21 cellular contexts compared by ENCODE assay signal in the genomic region with DNA sequence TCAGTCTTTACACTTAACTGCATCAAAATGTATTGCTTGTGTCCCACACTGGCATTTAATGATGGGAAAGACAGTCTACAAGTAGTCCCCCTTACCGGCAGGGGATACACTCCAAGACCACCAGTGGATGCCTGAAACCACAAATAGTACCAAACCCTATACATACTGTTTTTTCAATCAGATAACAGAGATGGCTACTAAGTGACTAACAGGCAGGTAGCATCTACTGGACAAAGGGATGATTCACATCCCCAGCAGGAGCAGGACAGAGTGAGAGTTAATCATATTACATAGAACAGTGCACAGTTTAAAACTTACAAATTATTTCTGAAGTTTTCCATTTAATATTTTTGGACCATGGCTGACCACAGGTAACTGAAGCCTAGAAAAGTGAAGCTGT. TPM values are rescaled to one million over a fixed set of nuclear protein-coding genes. Genes with fewer than 3 reads are reported as not detected.
A peak's percentile ranks its signal among the peaks of the same experiment; 100 is the strongest.
DNase-seq lines count a peak whose midpoint lies in the region; ATAC-seq, FAIRE-seq and TF ChIP-seq lines count a peak whose summit lies in the region.
"Had no signal": no experiment of that assay in that cellular context is flagged by ENCODE, and none has a peak within 500 bp of the region (broad histone marks: within the 10 kb centered on the region; RNA-seq: fewer than 3 reads in every experiment).

No MANE protein-coding gene starts in this region.

- H3K79me2 ChIP-seq in HepG2 (ENCODE audit: insufficient read depth, low read length): peaks cover 13% of the 10 kb centered on the region
- H3K79me2 ChIP-seq in endothelial cell of umbilical vein (ENCODE audit: control insufficient read depth, insufficient read depth, low read length): peaks cover 54% of the 10 kb centered on the region

- no peak for TF ChIP-seq CTCF in HepG2 (CRISPR knock-in tag; IDR thresholded peaks at IDR 0.05)
- no peak for TF ChIP-seq CTCF in right lobe of liver (IDR thresholded peaks at IDR 0.05)
- TF ChIP-seq CTCF in endothelial cell of umbilical vein (IDR thresholded peaks at IDR 0.05; ENCODE audit: extremely low read depth in 1 of 2, insufficient read depth in 1 of 2, low read depth in 1 of 2, low read length in 2 of 2): no peak
- no peak for TF ChIP-seq CTCF in Peyer's patch (IDR thresholded peaks at IDR 0.05)

- H3K4me1 ChIP-seq in HepG2 (ENCODE audit: insufficient read depth, low read length) (peaks cover 27% of the 10 kb centered on the region), right lobe of liver (no peaks in the 10 kb centered on the region), endothelial cell of umbilical vein (ENCODE audit: control insufficient read depth, extremely low read depth, insufficient read depth, low read length) (no peaks in the 10 kb centered on the region), Peyer's patch (peaks cover 0 to 9% (median 6%) of the 10 kb centered on the region in 4 donors)

- CTCF ChIA-PET in HepG2 (lab: Yijun Ruan, JAX; ENCODE audit: low intra/inter-chr PET ratio, low total read pairs) (no interaction called here), endothelial cell of umbilical vein (lab: Charles Lee) (interaction anchor here (2.1 kb wide), 1 partner anchor 10 kb away, joined by 6 read pairs; no protein-coding TSS in a partner anchor)

- no peak for ATAC-seq in HepG2
- ATAC-seq in right lobe of liver: no peak
- peak; percentile 34 for ATAC-seq in SK-N-SH treated with all-trans-retinoic acid at 6 μM for 48 hours
- ATAC-seq in GM18909 (IDR thresholded peaks at IDR 0.05; ENCODE audit: poor library complexity, unreplicated experiment): no peak

- H3K27me3 ChIP-seq in HepG2 (ENCODE audit: control insufficient read depth in 1 of 2, insufficient read depth in 2 of 2, low read length in 2 of 2) (no peaks in the 10 kb centered on the region), right lobe of liver (no peaks in the 10 kb centered on the region), endothelial cell of umbilical vein (ENCODE audit: control insufficient read depth in 2 of 2, insufficient read depth in 2 of 2, low read length in 2 of 2) (no peaks in the 10 kb centered on the region), Peyer's patch (no peaks in the 10 kb centered on the region)
- H3K27me3 ChIP-seq: BLaER1 treated with 17β-estradiol and CSF1 and Interleukin-3, amounts not matched to agents 10 nM and 100 nM; esophagus squamous epithelium had no signal

- WGBS in HepG2 (ENCODE audit: low lambda C conversion rate): 100% methylated on average over 1 of the region's 1 CpG
- 100% methylated on average over 1 of the region's 1 CpG for WGBS in right lobe of liver (ENCODE audit: insufficient coverage, low coverage, low lambda C conversion rate, missing lambda C conversion rate)

- dilution Hi-C loops in endothelial cell of umbilical vein (cut with MboI; ENCODE audit: extremely low pct_ligation_motif_present, low sequenced_read_pairs): no loop called here

- no peak for FAIRE-seq in HepG2 (lab: Jason Lieb, UNC)
- no peak for FAIRE-seq in endothelial cell of umbilical vein (lab: Jason Lieb, UNC)
- FAIRE-seq: kidney had no signal

- in situ Hi-C loops in HepG2 (cut with HindIII; ENCODE audit: extremely low pct_ligation_motif_present, low pct_unique_long_range_greater_than_20kb): no loop called here

- H3K27ac ChIP-seq in HepG2 (ENCODE audit: extremely low read length, insufficient read depth, low read length) (no peak overlapping the region), right lobe of liver (no peak overlapping the region), endothelial cell of umbilical vein (ENCODE audit: insufficient read depth, low read depth, low read length) (no peak overlapping the region), Peyer's patch (no peak overlapping the region)
- H3K27ac ChIP-seq: BLaER1 treated with 17β-estradiol and CSF1 and Interleukin-3, amounts not matched to agents 10 nM and 100 nM; esophagus squamous epithelium had no signal

- BruUV-seq in HepG2 (replicated peaks; lab: Mats Ljungman, UMichigan) (no TSS peak), endothelial cell of umbilical vein (replicated peaks; lab: Mats Ljungman, UMichigan) (no TSS peak)

- TF ChIP-seq RAD21 in HepG2 (CRISPR knock-in tag; IDR thresholded peaks at IDR 0.05): no peak

- H4K20me1 ChIP-seq in HepG2 (ENCODE audit: insufficient read depth, low read length) (no peaks in the 10 kb centered on the region), endothelial cell of umbilical vein (replicated peaks; ENCODE audit: control insufficient read depth, extremely low read depth, insufficient read depth, low read length) (no peaks in the 10 kb centered on the region)

- no peak overlapping the region for H3K4me2 ChIP-seq in HepG2 (ENCODE audit: low read depth, low read length)
- no peak overlapping the region for H3K4me2 ChIP-seq in endothelial cell of umbilical vein (ENCODE audit: insufficient read depth, low read length)
- H3K4me2 ChIP-seq: BLaER1 treated with 17β-estradiol and CSF1 and Interleukin-3, amounts not matched to agents 10 nM and 100 nM had no signal

- intact Hi-C loops in HepG2 (cut with micrococcal nuclease; ENCODE audit: unreplicated experiment): no loop called here
- intact Hi-C loops in right lobe of liver (cut with DNase I): no loop called here
- intact Hi-C loops in endothelial cell of umbilical vein (cut with micrococcal nuclease): no loop called here

- DNase-seq in HepG2 (ENCODE audit: low spot score): peak; percentile 2
- no peak for DNase-seq in right lobe of liver
- no peak for DNase-seq in endothelial cell of umbilical vein (ENCODE audit: low read depth, low spot score)
- no peak for DNase-seq in stimulated activated CD4-positive, alpha-beta T cell treated with anti-CD3 and anti-CD28 coated beads, Interleukin-12 subunit alpha, Interleukin-12 subunit beta, amount 100 ng/mL, for 4 hours
- no peak for DNase-seq in Peyer's patch
- no peak for DNase-seq in NCI-H1092 (lab: John Stamatoyannopoulos, UW)
- DNase-seq: activated CD4-positive, alpha-beta memory T cell treated with anti-CD3 and anti-CD28 coated beads, Interleukin-2, amount 10 ng/mL, durations not matched to agents 7 days and 5 days; activated CD4-positive, CD25-positive, alpha-beta regulatory T cell; activated T-cell treated with anti-CD3 and anti-CD28 coated beads, Interleukin-2, amount 50 U/mL, for 1 hour; esophagus squamous epithelium; H7; kidney; NCI-H1417 treated with DMSO at 0.1 percent for 48 hours; NCI-H2171; NCI-H524 treated with DMSO at 0.1 percent for 48 hours; nucleus accumbens; retina; stimulated activated CD4-positive, alpha-beta T cell treated with anti-CD3 and anti-CD28 coated beads, Interleukin-4, amount 100 ng/mL, for 4 hours had no signal

- H2AFZ ChIP-seq in HepG2 (ENCODE audit: low read length): no peak overlapping the region
- no peak overlapping the region for H2AFZ ChIP-seq in endothelial cell of umbilical vein (ENCODE audit: low read depth, low read length)

- H3K4me3 ChIP-seq in HepG2 (replicated peaks in 1 of 3; ENCODE audit: insufficient read depth in 1 of 3, low read depth in 2 of 3, low read length in 3 of 3): no peak overlapping the region
- H3K4me3 ChIP-seq in right lobe of liver: no peak overlapping the region
- H3K4me3 ChIP-seq in endothelial cell of umbilical vein (replicated peaks in 1 of 3; ENCODE audit: insufficient read depth in 1 of 3, low read depth in 1 of 3, low read length in 3 of 3): no peak overlapping the region
- no peak overlapping the region for H3K4me3 ChIP-seq in Peyer's patch
- H3K4me3 ChIP-seq: esophagus squamous epithelium had no signal

- TF ChIP-seq EP300 in HepG2 (IDR thresholded peaks at IDR 0.05; ENCODE audit: low read depth in 2 of 2, low read length in 2 of 2) (no peak), HepG2 (CRISPR knock-in tag; IDR thresholded peaks at IDR 0.05; ENCODE audit: borderline replicate concordance) (no peak)

- POLR2A ChIA-PET in HepG2 (lab: Yijun Ruan, JAX): no interaction called here
- POLR2A ChIA-PET in endothelial cell of umbilical vein (lab: Charles Lee): no interaction called here

- H3K9ac ChIP-seq in HepG2 (ENCODE audit: insufficient read depth, low read depth, low read length) (no peak overlapping the region), endothelial cell of umbilical vein (replicated peaks; ENCODE audit: extremely low read depth, insufficient read depth, low read length) (no peak overlapping the region)
- H3K9ac ChIP-seq: BLaER1 treated with 17β-estradiol and CSF1 and Interleukin-3, amounts not matched to agents 10 nM and 100 nM had no signal

- no peak for TF ChIP-seq POLR2A in HepG2 (IDR thresholded peaks at IDR 0.05; ENCODE audit: insufficient read depth in 1 of 2, low read depth in 2 of 2, low read length in 2 of 2)
- no peak for TF ChIP-seq POLR2A in right lobe of liver (IDR thresholded peaks at IDR 0.05)
- TF ChIP-seq POLR2A in endothelial cell of umbilical vein (IDR thresholded peaks at IDR 0.05; ENCODE audit: low read depth, low read length): no peak
- no peak for TF ChIP-seq POLR2A in Peyer's patch (IDR thresholded peaks at IDR 0.05)

- H3K36me3 ChIP-seq in HepG2 (replicated peaks in 1 of 2; ENCODE audit: control insufficient read depth in 1 of 2, insufficient read depth in 2 of 2, low read length in 2 of 2) (peaks cover 4 to 9% of the 10 kb centered on the region in 2 experiments; a peak in 3 of 5 replicates), right lobe of liver (no peaks in the 10 kb centered on the region), endothelial cell of umbilical vein (ENCODE audit: control insufficient read depth in 2 of 2, extremely low read depth in 1 of 2, insufficient read depth in 2 of 2, low read length in 2 of 2) (peaks cover 0 to 2% of the 10 kb centered on the region in 2 experiments), Peyer's patch (no peaks in the 10 kb centered on the region)

- no peaks in the 10 kb centered on the region for H3K9me1 ChIP-seq in endothelial cell of umbilical vein (replicated peaks; ENCODE audit: control insufficient read depth, extremely low read depth, insufficient read depth, low read length)

- H3K9me3 ChIP-seq in HepG2 (ENCODE audit: low read length) (peaks cover 28% of the 10 kb centered on the region), right lobe of liver (no peaks in the 10 kb centered on the region), endothelial cell of umbilical vein (replicated peaks; ENCODE audit: control insufficient read depth, insufficient read depth, low read length) (no peaks in the 10 kb centered on the region), Peyer's patch (peaks cover 0 to 19% (median 4%) of the 10 kb centered on the region in 4 donors)

RNA-seq across cellular contexts. Expression of a gene that starts 13.2 kb away (rescaled TPM):
- total RNA-seq in HepG2 (2016; rRNA removed; fragmentation: Illumina TruSeq; extraction: Trizol) (25.1 and 31.2 TPM in 2 replicates), right lobe of liver (1 to 10 TPM; 2.0 to 5.1 (median 4.3) TPM), endothelial cell of umbilical vein (26.9 and 31.5 TPM in 2 replicates), Peyer's patch (10 to 100 TPM; 29.0 to 88.3 (median 43.6) TPM)
- total RNA-seq in HepG2 (2016; cell fraction: cytosol; rRNA removed; fragmentation: Illumina TruSeq; extraction: Trizol; ENCODE audit: low read depth): 27.6 and 31.4 TPM in 2 replicates
- 23.7 and 29.6 TPM in 2 replicates for total RNA-seq in HepG2 (2016; cell fraction: insoluble cytoplasmic fraction; rRNA removed; fragmentation: Illumina TruSeq; extraction: Trizol)
- 48.4 and 50.6 TPM in 2 replicates for total RNA-seq in HepG2 (2016; cell fraction: membrane; rRNA removed; fragmentation: Illumina TruSeq; extraction: Trizol)
- 34.7 and 36.7 TPM in 2 replicates for total RNA-seq in HepG2 (2016; cell fraction: nucleus; rRNA removed; fragmentation: Illumina TruSeq; extraction: Trizol)
- polyA plus RNA-seq in HepG2 (2011; rRNA removed) (16.8 and 25.1 TPM in 2 replicates), endothelial cell of umbilical vein (22.6 and 28.8 TPM in 2 replicates)
- polyA plus RNA-seq in HepG2 (2011; cell fraction: cytosol; rRNA removed): 13.5 and 14.8 TPM in 2 replicates
- 18.5 and 23.0 TPM in 2 replicates for polyA plus RNA-seq in HepG2 (2011; cell fraction: nucleus; rRNA removed)
- 16.1 and 18.1 TPM in 2 replicates for polyA plus RNA-seq in HepG2 (2012)
- polyA plus RNA-seq in HepG2 (2016; cell fraction: cytosol; fragmentation: Illumina TruSeq; extraction: Trizol; ENCODE audit: low read depth): 30.0 and 41.0 TPM in 2 replicates
- 29.9 and 30.3 TPM in 2 replicates for polyA plus RNA-seq in HepG2 (2016; cell fraction: insoluble cytoplasmic fraction; fragmentation: Illumina TruSeq; extraction: Trizol; ENCODE audit: low read depth)
- polyA plus RNA-seq in HepG2 (2016; cell fraction: membrane; fragmentation: Illumina TruSeq; extraction: Trizol; ENCODE audit: low read depth): 49.3 and 51.1 TPM in 2 replicates
- 42.4 and 44.5 TPM in 2 replicates for polyA plus RNA-seq in HepG2 (2016; cell fraction: nucleus; fragmentation: Illumina TruSeq; extraction: Trizol; ENCODE audit: insufficient read depth, low read depth)
- polyA minus RNA-seq in HepG2 (2011; rRNA and poly(A)+ RNA removed; ENCODE audit: low replicate concordance): 12.0 and 41.0 TPM in 2 replicates
- polyA minus RNA-seq in HepG2 (2011; cell fraction: cytosol; rRNA and poly(A)+ RNA removed): 3.5 and 7.8 TPM in 2 replicates
- polyA minus RNA-seq in HepG2 (2011; cell fraction: nucleus; rRNA and poly(A)+ RNA removed): 28.8 and 38.5 TPM in 2 replicates
- polyA plus RNA-seq in endothelial cell of umbilical vein (2011; cell fraction: cytosol; rRNA removed): 24.9 and 25.6 TPM in 2 replicates
- polyA plus RNA-seq in endothelial cell of umbilical vein (2011; cell fraction: nucleus; rRNA removed): 47.0 and 53.5 TPM in 2 replicates
- polyA plus RNA-seq in endothelial cell of umbilical vein (2012): 24.2 and 26.6 TPM in 2 replicates
- 24.3 and 29.6 TPM in 2 replicates for polyA minus RNA-seq in endothelial cell of umbilical vein
- 19.6 TPM for polyA minus RNA-seq in endothelial cell of umbilical vein (2011; cell fraction: cytosol; rRNA and poly(A)+ RNA removed)
- polyA minus RNA-seq in endothelial cell of umbilical vein (2011; cell fraction: nucleus; rRNA and poly(A)+ RNA removed): 65.3 and 86.5 TPM in 2 replicates

RNA-seq across cellular contexts. Expression of a gene that starts 54.1 kb away (rescaled TPM):
- total RNA-seq in HepG2 (2016; rRNA removed; fragmentation: Illumina TruSeq; extraction: Trizol): 17.9 and 45.8 TPM in 2 replicates
- 8.9 and 13.1 TPM in 2 replicates for total RNA-seq in HepG2 (2016; cell fraction: cytosol; rRNA removed; fragmentation: Illumina TruSeq; extraction: Trizol; ENCODE audit: low read depth)
- total RNA-seq in HepG2 (2016; cell fraction: insoluble cytoplasmic fraction; rRNA removed; fragmentation: Illumina TruSeq; extraction: Trizol): 16.8 and 39.0 TPM in 2 replicates
- 11.4 and 12.3 TPM in 2 replicates for total RNA-seq in HepG2 (2016; cell fraction: membrane; rRNA removed; fragmentation: Illumina TruSeq; extraction: Trizol)
- total RNA-seq in HepG2 (2016; cell fraction: nucleus; rRNA removed; fragmentation: Illumina TruSeq; extraction: Trizol): 120 and 143 TPM in 2 replicates
- polyA plus RNA-seq in HepG2 (2011; rRNA removed): 111 and 132 TPM in 2 replicates
- 17.2 and 21.7 TPM in 2 replicates for polyA plus RNA-seq in HepG2 (2011; cell fraction: cytosol; rRNA removed)
- 295 and 299 TPM in 2 replicates for polyA plus RNA-seq in HepG2 (2011; cell fraction: nucleus; rRNA removed)
- polyA plus RNA-seq in HepG2 (2012): 27.6 and 31.1 TPM in 2 replicates
- 1.1 and 2.1 TPM in 2 replicates for polyA plus RNA-seq in HepG2 (2016; cell fraction: cytosol; fragmentation: Illumina TruSeq; extraction: Trizol; ENCODE audit: low read depth)
- polyA plus RNA-seq in HepG2 (2016; cell fraction: insoluble cytoplasmic fraction; fragmentation: Illumina TruSeq; extraction: Trizol; ENCODE audit: low read depth): 14.5 and 17.7 TPM in 2 replicates
- 2.9 and 3.0 TPM in 2 replicates for polyA plus RNA-seq in HepG2 (2016; cell fraction: membrane; fragmentation: Illumina TruSeq; extraction: Trizol; ENCODE audit: low read depth)
- 167 and 192 TPM in 2 replicates for polyA plus RNA-seq in HepG2 (2016; cell fraction: nucleus; fragmentation: Illumina TruSeq; extraction: Trizol; ENCODE audit: insufficient read depth, low read depth)
- polyA minus RNA-seq in HepG2 (2011; rRNA and poly(A)+ RNA removed; ENCODE audit: low replicate concordance): 63.7 and 73.9 TPM in 2 replicates
- 19.5 and 24.6 TPM in 2 replicates for polyA minus RNA-seq in HepG2 (2011; cell fraction: cytosol; rRNA and poly(A)+ RNA removed)
- polyA minus RNA-seq in HepG2 (2011; cell fraction: nucleus; rRNA and poly(A)+ RNA removed): 527 and 550 TPM in 2 replicates
- 10 to 100 TPM; 16.7 to 28.1 (median 22.2) TPM for total RNA-seq in right lobe of liver
- 86.9 and 100.0 TPM in 2 replicates for total RNA-seq in endothelial cell of umbilical vein
- polyA plus RNA-seq in endothelial cell of umbilical vein: 78.5 and 92.9 TPM in 2 replicates
- 25.9 and 31.2 TPM in 2 replicates for polyA plus RNA-seq in endothelial cell of umbilical vein (2011; cell fraction: cytosol; rRNA removed)
- polyA plus RNA-seq in endothelial cell of umbilical vein (2011; cell fraction: nucleus; rRNA removed): 734 and 788 TPM in 2 replicates
- 42.6 and 52.5 TPM in 2 replicates for polyA plus RNA-seq in endothelial cell of umbilical vein (2012)
- polyA minus RNA-seq in endothelial cell of umbilical vein: 154 and 163 TPM in 2 replicates
- 20.6 TPM for polyA minus RNA-seq in endothelial cell of umbilical vein (2011; cell fraction: cytosol; rRNA and poly(A)+ RNA removed)
- polyA minus RNA-seq in endothelial cell of umbilical vein (2011; cell fraction: nucleus; rRNA and poly(A)+ RNA removed): 365 and 482 TPM in 2 replicates
- 100 to 1,000 TPM; 107 to 221 (median 154) TPM for total RNA-seq in Peyer's patch
